ENCODE assay signal across 16 cellular contexts in the genomic region with DNA sequence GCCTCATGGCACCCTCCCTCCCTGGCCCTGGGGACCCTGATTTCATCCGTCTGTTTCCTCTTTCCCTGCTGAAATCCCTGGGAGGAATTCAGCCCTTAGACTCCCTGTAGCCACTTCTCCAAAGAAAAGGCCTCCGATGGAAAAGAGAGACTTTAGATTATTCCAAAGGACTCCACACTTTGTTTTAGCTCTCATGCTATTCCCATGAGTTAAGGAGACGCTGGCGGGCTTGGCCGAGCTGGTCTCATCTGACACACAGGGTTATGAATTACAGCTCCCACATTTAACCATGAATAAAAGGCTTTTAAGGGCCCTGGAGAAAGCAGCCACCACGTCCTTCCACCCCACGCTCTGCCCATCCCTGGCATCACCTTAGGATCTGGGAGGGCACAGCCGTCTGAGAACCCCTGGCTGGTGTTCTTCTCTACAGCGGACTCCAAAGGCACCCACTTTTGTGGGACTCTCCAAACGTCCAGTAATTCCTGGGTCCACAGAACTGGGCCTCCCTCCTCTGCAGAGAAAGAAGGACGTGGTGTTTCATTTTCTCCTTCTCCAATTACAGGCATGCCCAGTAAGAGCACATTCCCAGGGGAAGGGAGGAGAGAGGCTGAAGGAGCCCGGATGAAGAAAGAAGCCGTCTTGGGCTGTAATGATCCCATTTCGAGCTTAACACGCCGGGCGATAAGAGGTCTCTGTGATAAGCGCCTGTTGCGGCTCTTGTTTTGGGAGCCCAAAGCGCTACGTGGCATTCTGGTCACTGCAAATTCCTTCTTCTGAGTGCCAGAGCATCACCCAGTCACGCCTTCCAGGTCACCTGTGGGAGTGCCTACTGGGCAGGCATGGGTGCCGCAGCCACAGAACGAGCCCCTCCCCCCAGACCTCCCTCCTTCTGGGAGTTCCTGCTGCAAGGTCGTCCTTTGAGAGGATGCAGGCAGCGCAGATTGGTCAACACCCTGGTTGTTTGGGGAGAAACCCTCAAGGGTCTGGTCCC. TPM values are rescaled to one million over a fixed set of nuclear protein-coding genes. Genes with fewer than 3 reads are reported as not detected.
DNase-seq lines count a peak whose midpoint lies in the region; ATAC-seq and TF ChIP-seq lines count a peak whose summit lies in the region.
"Had no signal": no experiment of that assay in that cellular context is flagged by ENCODE, and none has a peak within 500 bp of the region (broad histone marks: within the 10 kb centered on the region; RNA-seq: fewer than 3 reads in every experiment).

No MANE protein-coding gene starts in this region.

- POLR2A ChIA-PET in SK-N-SH (lab: Yijun Ruan, JAX): no interaction called here
- POLR2A ChIA-PET in GM10248 (lab: Yijun Ruan, JAX): no interaction called here

- H3K27me3 Mint-ChIP-seq in endodermal cell (ENCODE audit: insufficient read depth): peaks cover 1% of the 10 kb centered on the region
- peaks cover 5% of the 10 kb centered on the region for H3K27me3 Mint-ChIP-seq in mesothelial cell of epicardium (ENCODE audit: low read depth)

- DNase-seq in SK-N-SH (no peak), endodermal cell (peak; percentile 77), mesothelial cell of epicardium (ENCODE audit: low spot score in 2 of 2, unreplicated experiment in 2 of 2) (no peak), vagina (ENCODE audit: extremely low spot score in 2 of 2) (no peak), GM10248 (ENCODE audit: extremely low spot score) (no peak), DMS153 treated with DMSO at 0.1 percent for 48 hours (lab: John Stamatoyannopoulos, UW; ENCODE audit: unreplicated experiment) (no peak), NAMALWA (ENCODE audit: low spot score) (no peak)
- DNase-seq: activated CD8-positive, alpha-beta memory T cell treated with anti-CD3 and anti-CD28 coated beads for 24 hours; body of pancreas; Caco-2; islet precursor cell; MG63; OCI-M1; stimulated activated CD8-positive, alpha-beta memory T cell treated with anti-CD3 and anti-CD28 coated beads, Interleukin-4, amount 100 ng/mL, for 48 hours; trophoblast cell had no signal

- H4K20me1 ChIP-seq in SK-N-SH (ENCODE audit: insufficient read depth): no peaks in the 10 kb centered on the region

- no peaks in the 10 kb centered on the region for H3K36me3 ChIP-seq in SK-N-SH (replicated peaks in 1 of 2; ENCODE audit: control insufficient read depth in 1 of 2, insufficient read depth in 2 of 2, low read length in 1 of 2)
- H3K36me3 ChIP-seq in endodermal cell (ENCODE audit: control insufficient read depth, insufficient read depth, low read length): no peaks in the 10 kb centered on the region
- no peaks in the 10 kb centered on the region for H3K36me3 ChIP-seq in vagina
- H3K36me3 ChIP-seq: MG63 had no signal

- H2AFZ ChIP-seq in SK-N-SH (ENCODE audit: low read depth): 0 out of 2 replicates have a peak overlapping the region, but pooled peaks have one; percentile 11

- H3K4me1 Mint-ChIP-seq in endodermal cell: peaks cover 28% of the 10 kb centered on the region
- H3K4me1 Mint-ChIP-seq in mesothelial cell of epicardium: peaks cover 10% of the 10 kb centered on the region

- H3K9me3 ChIP-seq in SK-N-SH (no peaks in the 10 kb centered on the region), endodermal cell (ENCODE audit: control insufficient read depth, low read length) (no peaks in the 10 kb centered on the region), vagina (no peaks in the 10 kb centered on the region)
- H3K9me3 ChIP-seq: body of pancreas, Caco-2, MG63 had no signal

- no peak for TF ChIP-seq EP300 in SK-N-SH (IDR thresholded peaks at IDR 0.05; ENCODE audit: borderline replicate concordance in 1 of 2, low read depth in 1 of 2, low read length in 1 of 2)

- H3K9ac ChIP-seq in SK-N-SH (no peak overlapping the region), endodermal cell (ENCODE audit: extremely low read depth, low read length, poor library complexity, severe bottlenecking) (peak overlapping the region; percentile 38)

- CTCF ChIA-PET in SK-N-SH (lab: Yijun Ruan, JAX) (no interaction called here), GM10248 (lab: Yijun Ruan, JAX) (no interaction called here)

- no peak overlapping the region for H3K4me3 Mint-ChIP-seq in endodermal cell
- H3K4me3 Mint-ChIP-seq in mesothelial cell of epicardium: peak overlapping the region; percentile 24

- intact Hi-C loops in vagina (cut with DNase I): no loop called here

- H3K27me3 ChIP-seq in SK-N-SH (ENCODE audit: insufficient read depth) (no peaks in the 10 kb centered on the region), endodermal cell (ENCODE audit: control insufficient read depth, insufficient read depth, low read length, poor library complexity, severe bottlenecking) (no peaks in the 10 kb centered on the region), vagina (no peaks in the 10 kb centered on the region)
- H3K27me3 ChIP-seq: body of pancreas, MG63 had no signal

- no peaks in the 10 kb centered on the region for H3K36me3 Mint-ChIP-seq in endodermal cell (ENCODE audit: low read depth)
- peaks cover 2% of the 10 kb centered on the region for H3K36me3 Mint-ChIP-seq in mesothelial cell of epicardium

- no peak; the same call in 2 of the 3 replicates for ATAC-seq in SK-N-SH treated with all-trans-retinoic acid at 6 μM for 48 hours
- ATAC-seq: body of pancreas had no signal

- no peak overlapping the region for H3K4me3 ChIP-seq in SK-N-SH (ENCODE audit: low read depth in 2 of 2, low read length in 1 of 2)
- H3K4me3 ChIP-seq in endodermal cell (ENCODE audit: low read length): no peak overlapping the region
- H3K4me3 ChIP-seq in vagina: no peak overlapping the region
- H3K4me3 ChIP-seq: body of pancreas, MG63 had no signal

- TF ChIP-seq CTCF in SK-N-SH (IDR thresholded peaks at IDR 0.05): no peak
- no peak for TF ChIP-seq CTCF in endodermal cell (conservative IDR thresholded peaks at IDR 0.05)
- no peak for TF ChIP-seq CTCF in mesothelial cell of epicardium (IDR thresholded peaks at IDR 0.05; ENCODE audit: unreplicated experiment)
- TF ChIP-seq CTCF in vagina (IDR thresholded peaks at IDR 0.05): no peak
- TF ChIP-seq CTCF in GM10248 (IDR thresholded peaks at IDR 0.05; ENCODE audit: control extremely low read depth, extremely low read depth, low read depth, missing control alignments): no peak

- WGBS in SK-N-SH (ENCODE audit: low lambda C conversion rate): 73% methylated on average over 20 of the region's 26 CpGs
- WGBS in endodermal cell (ENCODE audit: insufficient coverage in 1 of 2, insufficient read length in 1 of 2), 2 experiments: 71 to 94% methylated on average over 14 to 26 of the region's 26 CpGs

- no peaks in the 10 kb centered on the region for H3K4me1 ChIP-seq in SK-N-SH (ENCODE audit: control insufficient read depth in 1 of 2, insufficient read depth in 2 of 2, low read depth in 1 of 2, low read length in 1 of 2)
- H3K4me1 ChIP-seq in endodermal cell (ENCODE audit: control insufficient read depth, insufficient read depth, low read length): peaks cover 22% of the 10 kb centered on the region
- H3K4me1 ChIP-seq in vagina: peaks cover 8% of the 10 kb centered on the region
- H3K4me1 ChIP-seq: body of pancreas had no signal

- peak overlapping the region; percentile 74 for H3K27ac Mint-ChIP-seq in endodermal cell
- peak overlapping the region; percentile 76 for H3K27ac Mint-ChIP-seq in mesothelial cell of epicardium

- H3K79me2 ChIP-seq in SK-N-SH (ENCODE audit: insufficient read depth): no peaks in the 10 kb centered on the region

- no peak for TF ChIP-seq RAD21 in SK-N-SH (IDR thresholded peaks at IDR 0.05; ENCODE audit: low read length)

- H3K9me3 Mint-ChIP-seq in endodermal cell (no peaks in the 10 kb centered on the region), mesothelial cell of epicardium (no peaks in the 10 kb centered on the region)

- no peak overlapping the region for H3K4me2 ChIP-seq in SK-N-SH

- TF ChIP-seq POLR2A in vagina (IDR thresholded peaks at IDR 0.05): no peak

- no peak overlapping the region for H3K27ac ChIP-seq in SK-N-SH (ENCODE audit: low read depth in 2 of 2, low read length in 1 of 2)
- H3K27ac ChIP-seq in endodermal cell (ENCODE audit: low read depth, low read length): no peak overlapping the region
- H3K27ac ChIP-seq in vagina: peak overlapping the region; percentile 30
- H3K27ac ChIP-seq: body of pancreas had no signal

- no peaks in the 10 kb centered on the region for H3F3A ChIP-seq in SK-N-SH (replicated peaks; ENCODE audit: insufficient read depth)

- H3K9me2 ChIP-seq in SK-N-SH: no peaks in the 10 kb centered on the region

TF ChIP-seq in SK-N-SH, 30 proteins besides CTCF, POLR2A, EP300 and RAD21 (continues in another document):
- TF ChIP-seq RFX5 (IDR thresholded peaks at IDR 0.05; ENCODE audit: low read length) (no peak), JUND (IDR thresholded peaks at IDR 0.05) (no peak), ELF1 (IDR thresholded peaks at IDR 0.05) (no peak), GABPA (IDR thresholded peaks at IDR 0.05; ENCODE audit: low read depth) (no peak), TEAD4 (IDR thresholded peaks at IDR 0.05; ENCODE audit: borderline replicate concordance, insufficient read depth) (no peak)

TF ChIP-seq in SK-N-SH treated with all-trans-retinoic acid at 6 μM for 48 hours, 23 proteins besides CTCF, POLR2A, EP300 and RAD21:
- no peak for TF ChIP-seq ESRRG (CRISPR knock-in tag; IDR thresholded peaks at IDR 0.05)
- no peak for TF ChIP-seq RARB (CRISPR knock-in tag; IDR thresholded peaks at IDR 0.05)
- TF ChIP-seq ZNF8 (CRISPR knock-in tag; IDR thresholded peaks at IDR 0.05): no peak
- no peak for TF ChIP-seq ZFP30 (CRISPR knock-in tag; IDR thresholded peaks at IDR 0.05)

RNA-seq across cellular contexts. Expression of gene ANO1, which starts 57.3 kb away (rescaled TPM):
- polyA plus RNA-seq in SK-N-SH (2012; rRNA removed): not detected in 2 replicates
- not detected in 2 replicates for polyA plus RNA-seq in SK-N-SH (2012; cell fraction: cytosol; rRNA removed)
- polyA plus RNA-seq in SK-N-SH (2012; cell fraction: nucleus; rRNA removed): not detected in 2 replicates
- total RNA-seq in endodermal cell (1 to 10 TPM; 3.0 to 7.7 TPM), mesothelial cell of epicardium (35.1 to 39.6 TPM (median 37.2 TPM) in 3 replicates), vagina (40.8 TPM)
- polyA plus RNA-seq in endodermal cell (2013, experiment 1 of 2): 1.1 TPM
- 0.62 TPM for polyA plus RNA-seq in endodermal cell (2013, experiment 2 of 2)
